25 cellular contexts compared by ENCODE assay signal in the genomic region with DNA sequence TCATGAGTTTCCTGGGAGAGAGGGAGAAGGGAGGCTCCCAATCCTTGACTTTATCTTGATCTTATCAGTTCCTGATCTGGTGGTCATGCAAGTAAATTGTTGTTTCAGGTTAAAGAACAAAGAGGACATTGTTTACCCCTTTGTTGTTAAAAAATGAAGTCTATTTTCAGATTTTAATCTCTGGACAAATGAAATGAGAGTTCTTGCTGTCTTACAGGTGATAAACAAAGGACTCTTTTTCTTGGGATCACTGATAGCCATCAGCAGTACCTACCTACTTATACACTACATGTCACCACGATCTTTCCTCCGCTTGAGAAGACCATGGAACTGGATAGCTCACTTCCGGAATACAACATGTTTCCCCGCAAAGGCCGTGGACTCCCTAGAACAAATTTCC. TPM values are rescaled to one million over a fixed set of nuclear protein-coding genes. Genes with fewer than 3 reads are reported as not detected.
DNase-seq lines count a peak whose midpoint lies in the region; ATAC-seq lines count a peak whose summit lies in the region.
"Had no signal": no experiment of that assay in that cellular context is flagged by ENCODE, and none has a peak within 500 bp of the region (broad histone marks: within the 10 kb centered on the region; RNA-seq: fewer than 3 reads in every experiment).

No MANE protein-coding gene starts in this region.

- peaks cover 37% of the 10 kb centered on the region for H3K36me3 Mint-ChIP-seq in stimulated activated naive CD8-positive, alpha-beta T cell treated with anti-CD3 and anti-CD28 coated beads, Interleukin-15, Interleukin-2, amounts not matched to agents 100 ng/mL and 50 ng/mL, for 24 hours (ENCODE audit: low read depth)
- peaks cover 19% of the 10 kb centered on the region for H3K36me3 Mint-ChIP-seq in activated T-helper 17 cell treated with anti-CD3 and anti-CD28 coated beads, Interleukin-2, amount 50 U/mL, for 72 hours (ENCODE audit: low read depth)
- peaks cover 47% of the 10 kb centered on the region for H3K36me3 Mint-ChIP-seq in memory B cell

- no peaks in the 10 kb centered on the region for H3K9me3 Mint-ChIP-seq in stimulated activated naive CD8-positive, alpha-beta T cell treated with anti-CD3 and anti-CD28 coated beads, Interleukin-15, Interleukin-2, amounts not matched to agents 100 ng/mL and 50 ng/mL, for 24 hours
- H3K9me3 Mint-ChIP-seq in activated T-helper 17 cell treated with anti-CD3 and anti-CD28 coated beads, Interleukin-2, amount 50 U/mL, for 72 hours, result no peaks in the 10 kb centered on the region
- no peaks in the 10 kb centered on the region for H3K9me3 Mint-ChIP-seq in memory B cell
- H3K9me3 Mint-ChIP-seq: activated naive CD4-positive, alpha-beta T cell treated with anti-CD3 and anti-CD28 coated beads, Interleukin-2, amount 50 U/mL, for 24 hours; activated T-cell treated with anti-CD3 and anti-CD28 coated beads, Interleukin-2, amount 50 U/mL, for 4 hours; central memory CD8-positive, alpha-beta T cell had no signal

- H3K4me3 Mint-ChIP-seq in stimulated activated naive CD8-positive, alpha-beta T cell treated with anti-CD3 and anti-CD28 coated beads, Interleukin-15, Interleukin-2, amounts not matched to agents 100 ng/mL and 50 ng/mL, for 24 hours, result no peak overlapping the region
- H3K4me3 Mint-ChIP-seq in activated T-helper 17 cell treated with anti-CD3 and anti-CD28 coated beads, Interleukin-2, amount 50 U/mL, for 72 hours, result peak overlapping the region; percentile 34
- H3K4me3 Mint-ChIP-seq in memory B cell, result no peak overlapping the region
- H3K4me3 Mint-ChIP-seq: activated naive CD4-positive, alpha-beta T cell treated with anti-CD3 and anti-CD28 coated beads, Interleukin-2, amount 50 U/mL, for 24 hours; activated T-cell treated with anti-CD3 and anti-CD28 coated beads, Interleukin-2, amount 50 U/mL, for 4 hours; central memory CD8-positive, alpha-beta T cell had no signal

- DNase-seq in stimulated activated naive CD8-positive, alpha-beta T cell treated with anti-CD3 and anti-CD28 coated beads, Interleukin-15, Interleukin-2, amounts not matched to agents 100 U/mL and 50 U/mL, for 24 hours, result no peak
- DNase-seq in memory B cell (ENCODE audit: low spot score in 2 of 2) (no peak), superior temporal gyrus (ENCODE audit: extremely low spot score) (peak; percentile 13), NCI-H2227 (lab: John Stamatoyannopoulos, UW; ENCODE audit: unreplicated experiment) (no peak)
- DNase-seq: activated CD8-positive, alpha-beta memory T cell treated with anti-CD3 and anti-CD28 coated beads for 24 hours; activated T-cell treated with anti-CD3 and anti-CD28 coated beads, Interleukin-2, amount 50 U/mL, for 4 hours; C1 segment of cervical spinal cord; head of caudate nucleus; left cardiac atrium; MM.1S; NCI-H1436; NCI-H2107; occipital lobe; SHP77; stimulated activated CD4-positive, alpha-beta T cell treated with anti-CD3 and anti-CD28 coated beads, Interleukin-2, amount 100 ng/mL, for 48 hours; stimulated activated naive CD4-positive, alpha-beta T cell; thyroid gland had no signal

- no peaks in the 10 kb centered on the region for H3K27me3 Mint-ChIP-seq in stimulated activated naive CD8-positive, alpha-beta T cell treated with anti-CD3 and anti-CD28 coated beads, Interleukin-15, Interleukin-2, amounts not matched to agents 100 ng/mL and 50 ng/mL, for 24 hours
- H3K27me3 Mint-ChIP-seq in activated T-helper 17 cell treated with anti-CD3 and anti-CD28 coated beads, Interleukin-2, amount 50 U/mL, for 72 hours, result no peaks in the 10 kb centered on the region
- H3K27me3 Mint-ChIP-seq in memory B cell, result no peaks in the 10 kb centered on the region
- H3K27me3 Mint-ChIP-seq: activated naive CD4-positive, alpha-beta T cell treated with anti-CD3 and anti-CD28 coated beads, Interleukin-2, amount 50 U/mL, for 24 hours; central memory CD8-positive, alpha-beta T cell had no signal

- H3K4me1 Mint-ChIP-seq in stimulated activated naive CD8-positive, alpha-beta T cell treated with anti-CD3 and anti-CD28 coated beads, Interleukin-15, Interleukin-2, amounts not matched to agents 100 ng/mL and 50 ng/mL, for 24 hours (ENCODE audit: low read depth), result peaks cover 38% of the 10 kb centered on the region
- peaks cover 12% of the 10 kb centered on the region for H3K4me1 Mint-ChIP-seq in activated T-helper 17 cell treated with anti-CD3 and anti-CD28 coated beads, Interleukin-2, amount 50 U/mL, for 72 hours
- H3K4me1 Mint-ChIP-seq in memory B cell, result peaks cover 14% of the 10 kb centered on the region
- H3K4me1 Mint-ChIP-seq: central memory CD8-positive, alpha-beta T cell had no signal

- peak overlapping the region; percentile 76 for H3K27ac Mint-ChIP-seq in stimulated activated naive CD8-positive, alpha-beta T cell treated with anti-CD3 and anti-CD28 coated beads, Interleukin-15, Interleukin-2, amounts not matched to agents 100 ng/mL and 50 ng/mL, for 24 hours
- peak overlapping the region; percentile 69 for H3K27ac Mint-ChIP-seq in activated T-helper 17 cell treated with anti-CD3 and anti-CD28 coated beads, Interleukin-2, amount 50 U/mL, for 72 hours
- peak overlapping the region; percentile 84 for H3K27ac Mint-ChIP-seq in memory B cell

- ATAC-seq in stimulated activated naive CD8-positive, alpha-beta T cell treated with anti-CD3 and anti-CD28 coated beads, Interleukin-15, Interleukin-2, amounts not matched to agents 100 U/mL and 50 U/mL, for 24 hours, result no peak
- ATAC-seq in activated T-helper 17 cell treated with anti-CD3 and anti-CD28 coated beads, Interleukin-2, amount 50 U/mL, for 72 hours (replicated peaks), result no peak
- no peak for ATAC-seq in memory B cell (ENCODE audit: low read depth)
- ATAC-seq in HG02870 (IDR thresholded peaks at IDR 0.05; ENCODE audit: unreplicated experiment), result no peak
- no peak for ATAC-seq in GM18909 (IDR thresholded peaks at IDR 0.05; ENCODE audit: poor library complexity, unreplicated experiment)

RNA-seq across cellular contexts. Expression of a gene that starts 48.4 kb away (rescaled TPM):
- 10 to 100 TPM in 1 of 2 donors, 1 to 10 TPM in 1; 8.9 to 13.4 TPM for total RNA-seq in activated T-helper 17 cell treated with anti-CD3 and anti-CD28 coated beads, Interleukin-2, amount 50 U/mL, for 72 hours

RNA-seq across cellular contexts. Expression of a gene that starts 48.4 kb away (rescaled TPM):
- total RNA-seq in activated T-helper 17 cell treated with anti-CD3 and anti-CD28 coated beads, Interleukin-2, amount 50 U/mL, for 72 hours, result 10 to 100 TPM in 1 of 2 donors, 1 to 10 TPM in 1; 9.2 to 14.7 TPM

RNA-seq across cellular contexts. Expression of a gene that starts 59.6 kb away (rescaled TPM):
- total RNA-seq in activated T-helper 17 cell treated with anti-CD3 and anti-CD28 coated beads, Interleukin-2, amount 50 U/mL, for 72 hours, result under 1 TPM in 1 of 2 donors, not detected in 1; 0.40 TPM
- total RNA-seq: ascending aorta, HT-29 had no signal
